7 cellular contexts compared by ENCODE assay signal in the genomic region with DNA sequence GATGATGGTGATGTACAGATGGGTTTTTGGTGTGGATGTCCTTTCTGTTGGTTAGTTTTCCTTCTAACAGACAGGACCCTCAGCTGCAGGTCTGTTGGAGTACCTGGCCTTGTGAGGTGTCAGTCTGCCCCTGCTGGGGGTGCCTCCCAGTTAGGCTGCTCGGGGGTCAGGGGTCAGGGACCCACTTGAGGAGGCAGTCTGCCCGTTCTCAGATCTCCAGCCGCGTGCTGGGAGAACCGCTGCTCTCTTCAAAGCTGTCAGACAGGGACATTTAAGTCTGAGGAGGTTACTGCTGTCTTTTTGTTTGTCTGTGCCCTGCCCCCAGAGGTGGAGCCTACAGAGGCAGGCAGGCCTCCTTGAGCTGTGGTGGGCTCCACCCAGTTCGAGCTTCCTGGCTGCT.
DNase-seq lines count a peak whose midpoint lies in the region; ATAC-seq and TF ChIP-seq lines count a peak whose summit lies in the region.
"Not testable (repeated sequence)": the region's sequence is repeated elsewhere in the genome, so short reads cannot be mapped to it uniquely, and the experiment has no call there.

No MANE protein-coding gene starts in this region.

- POLR2A ChIA-PET in Panc1 (lab: Charles Lee) = not testable (repeated sequence)

- TF ChIP-seq CTCF in Calu3 (IDR thresholded peaks at IDR 0.05; ENCODE audit: unreplicated experiment); Panc1 (IDR thresholded peaks at IDR 0.05); colonic mucosa (IDR thresholded peaks at IDR 0.05); cardiac muscle cell (IDR thresholded peaks at IDR 0.05; ENCODE audit: low read depth, low read length); prostate gland (IDR thresholded peaks at IDR 0.05): not testable (repeated sequence)

- peak overlapping the region; percentile 34 to 55 for H3K4me3 ChIP-seq in Panc1 (ENCODE audit: low read depth in 2 of 2, low read length in 2 of 2)
- H3K4me3 ChIP-seq in colonic mucosa = peak overlapping the region; percentile 36
- H3K4me3 ChIP-seq in cardiac muscle cell = not testable (repeated sequence)
- H3K4me3 ChIP-seq in prostate gland = peak overlapping the region; percentile 24 to 26

- not testable (repeated sequence) for H3K27ac ChIP-seq in Panc1 (ENCODE audit: low read length); colonic mucosa; prostate gland
- peak overlapping the region; percentile 71 for H3K27ac ChIP-seq in cardiac muscle cell

- not testable (repeated sequence) for H3K9me3 Mint-ChIP-seq in Calu3 (ENCODE audit: low read depth, unreplicated experiment); activated T-cell treated with anti-CD3 and anti-CD28 coated beads, Interleukin-2, amount 50 U/mL, for 4 hours; memory B cell

- TF ChIP-seq POLR2A in prostate gland (IDR thresholded peaks at IDR 0.05) = not testable (repeated sequence)

- H3K9ac ChIP-seq in colonic mucosa (ENCODE audit: low read depth in 2 of 2, low read length in 2 of 2) = not testable (repeated sequence)

- not testable (repeated sequence) for DNase-seq in Calu3; Panc1 (ENCODE audit: low read depth, low spot score); activated T-cell treated with anti-CD3 and anti-CD28 coated beads, Interleukin-2, amount 50 U/mL, for 4 hours; colonic mucosa; cardiac muscle cell (ENCODE audit: low read depth in 1 of 2, low spot score in 1 of 2); memory B cell (ENCODE audit: low spot score in 2 of 2); prostate gland (ENCODE audit: low spot score)

- H3K4me1 Mint-ChIP-seq in Calu3 (ENCODE audit: low read depth, unreplicated experiment) = peaks cover 12% of the 10 kb centered on the region
- peaks cover 18% of the 10 kb centered on the region for H3K4me1 Mint-ChIP-seq in activated T-cell treated with anti-CD3 and anti-CD28 coated beads, Interleukin-2, amount 50 U/mL, for 4 hours (ENCODE audit: low read depth)
- peaks cover 24% of the 10 kb centered on the region for H3K4me1 Mint-ChIP-seq in memory B cell

- CTCF ChIA-PET in Calu3 (lab: Charles Lee); Panc1 (lab: Charles Lee): not testable (repeated sequence)

- not testable (repeated sequence) for H3K36me3 ChIP-seq in Panc1 (ENCODE audit: control insufficient read depth, insufficient read depth, low read length); colonic mucosa; cardiac muscle cell; prostate gland

- H3K27me3 Mint-ChIP-seq in Calu3 (ENCODE audit: unreplicated experiment); activated T-cell treated with anti-CD3 and anti-CD28 coated beads, Interleukin-2, amount 50 U/mL, for 4 hours (ENCODE audit: low read depth); memory B cell: not testable (repeated sequence)

- not testable (repeated sequence) for H3K9me3 ChIP-seq in Panc1 (ENCODE audit: control insufficient read depth, insufficient read depth, low read depth, low read length); colonic mucosa; cardiac muscle cell (ENCODE audit: low read depth); prostate gland

- not testable (repeated sequence) for H3K27me3 ChIP-seq in Panc1 (ENCODE audit: control insufficient read depth, insufficient read depth, low read length); colonic mucosa; cardiac muscle cell; prostate gland (replicated peaks; ENCODE audit: insufficient read depth)

- ATAC-seq in Panc1; activated T-cell treated with anti-CD3 and anti-CD28 coated beads, Interleukin-2, amount 50 U/mL, for 4 hours; memory B cell (ENCODE audit: low read depth): not testable (repeated sequence)

- in situ Hi-C loops in Panc1 (cut with HindIII; ENCODE audit: low pct_unique_long_range_greater_than_20kb, low sequenced_read_pairs) = not testable (repeated sequence)

- 32% methylated on average over 5 of the region's 6 CpGs for whole genome bisulfite sequencing in prostate gland

- not testable (repeated sequence) for H3K27ac Mint-ChIP-seq in Calu3 (ENCODE audit: unreplicated experiment); memory B cell

- H3K4me3 Mint-ChIP-seq in Calu3 (ENCODE audit: low read depth, unreplicated experiment) (peak overlapping the region; percentile 82), memory B cell (peak overlapping the region; percentile 34)
- peak overlapping the region; percentile 73 for H3K4me3 Mint-ChIP-seq in activated T-cell treated with anti-CD3 and anti-CD28 coated beads, Interleukin-2, amount 50 U/mL, for 4 hours

- intact Hi-C loops in Calu3 (cut with micrococcal nuclease; ENCODE audit: unreplicated experiment); Panc1 (cut with micrococcal nuclease; ENCODE audit: unreplicated experiment); colonic mucosa (cut with DNase I); prostate gland (cut with DNase I): not testable (repeated sequence)

- H3K4me1 ChIP-seq in Panc1 (ENCODE audit: control insufficient read depth, insufficient read depth, low read length); colonic mucosa; cardiac muscle cell (ENCODE audit: low read depth); prostate gland (replicated peaks): not testable (repeated sequence)

- H3K36me3 Mint-ChIP-seq in Calu3 (ENCODE audit: insufficient read depth, unreplicated experiment); activated T-cell treated with anti-CD3 and anti-CD28 coated beads, Interleukin-2, amount 50 U/mL, for 4 hours (ENCODE audit: insufficient read depth); memory B cell: not testable (repeated sequence)

- BruUV-seq in Calu3 (replicated peaks; lab: Mats Ljungman, UMichigan); Panc1 (replicated peaks; lab: Mats Ljungman, UMichigan): not testable (repeated sequence)
